In genomic region chr4:183095199-183095512, GRCh38 we compare ENCODE assay signal across 13 cellular contexts. TPM values are rescaled to one million over a fixed set of nuclear protein-coding genes. Genes with fewer than 3 reads are reported as not detected.
DNase-seq lines count a peak whose midpoint lies in the region; ATAC-seq and TF ChIP-seq lines count a peak whose summit lies in the region.
"Had no signal": no experiment of that assay in that cellular context is flagged by ENCODE, and none has a peak within 500 bp of the region (broad histone marks: within the 10 kb centered on the region; RNA-seq: fewer than 3 reads in every experiment).

No MANE protein-coding gene starts in this region.

- H3K4me2 ChIP-seq in smooth muscle cell = no peak overlapping the region

- no TSS peak for BruUV-seq in Caco-2 (replicated peaks; lab: Mats Ljungman, UMichigan)

- no peak overlapping the region for H2AFZ ChIP-seq in smooth muscle cell (ENCODE audit: low read depth)

- H3K79me2 ChIP-seq in smooth muscle cell (ENCODE audit: low read depth) = peaks cover 6% of the 10 kb centered on the region

- CTCF ChIA-PET in Caco-2 (lab: Charles Lee) = interaction anchor here (0.8 to 1.0 kb wide), 4 partner anchors 13 to 22 kb away, joined by 3 to 5 read pairs (median 4); no protein-coding TSS in a partner anchor

- H3K4me1 Mint-ChIP-seq in Caco-2 (ENCODE audit: low read depth, unreplicated experiment) (peaks cover 23% of the 10 kb centered on the region), T-helper 17 cell (peaks cover 12% of the 10 kb centered on the region), mesothelial cell of epicardium (peaks cover 26% of the 10 kb centered on the region)

- H3K4me3 ChIP-seq in Caco-2 (ENCODE audit: low read depth, low read length) (no peak overlapping the region), smooth muscle cell (no peak overlapping the region)
- H3K4me3 ChIP-seq: GM12878 had no signal

- H3K27ac Mint-ChIP-seq in Caco-2 (ENCODE audit: unreplicated experiment) = peak overlapping the region; percentile 49
- H3K27ac Mint-ChIP-seq in T-helper 17 cell = no peak overlapping the region
- H3K27ac Mint-ChIP-seq in mesothelial cell of epicardium = peak overlapping the region; percentile 4

- intact Hi-C loops in Caco-2 (cut with micrococcal nuclease; ENCODE audit: unreplicated experiment) = loop anchor here (1.0 to 10.0 kb wide), 3 partner anchors 21 to 350 kb away; partner anchors contain the start of gene CDKN2AIP

- no peak for ATAC-seq in T-helper 17 cell
- ATAC-seq in GM21526 (IDR thresholded peaks at IDR 0.05; ENCODE audit: low FRiP score, unreplicated experiment) = no peak
- ATAC-seq in GM18873 (IDR thresholded peaks at IDR 0.05; ENCODE audit: low FRiP score, unreplicated experiment) = no peak
- ATAC-seq: GM12878 had no signal

- POLR2A ChIA-PET in Caco-2 (lab: Charles Lee) = interaction anchor here (1.1 kb wide), 1 partner anchor 15 kb away, joined by 13 read pairs; no protein-coding TSS in a partner anchor

- H4K20me1 ChIP-seq in smooth muscle cell (ENCODE audit: low read depth) = peaks cover 5% of the 10 kb centered on the region

- no peaks in the 10 kb centered on the region for H3K27me3 ChIP-seq in Caco-2 (replicated peaks; ENCODE audit: control insufficient read depth, insufficient read depth, low read length)
- H3K27me3 ChIP-seq in smooth muscle cell (ENCODE audit: low read depth) = no peaks in the 10 kb centered on the region
- H3K27me3 ChIP-seq: BE2C had no signal

- peak overlapping the region; percentile 42 for H3K27ac ChIP-seq in smooth muscle cell (ENCODE audit: low read depth)

- H3K36me3 Mint-ChIP-seq in Caco-2 (ENCODE audit: insufficient read depth, unreplicated experiment) = peaks cover 12% of the 10 kb centered on the region
- H3K36me3 Mint-ChIP-seq in T-helper 17 cell (ENCODE audit: low read depth) = no peaks in the 10 kb centered on the region
- H3K36me3 Mint-ChIP-seq in mesothelial cell of epicardium = no peaks in the 10 kb centered on the region
- H3K36me3 Mint-ChIP-seq: CD8-positive, alpha-beta memory T cell had no signal

- H3K36me3 ChIP-seq in Caco-2 (ENCODE audit: control insufficient read depth, insufficient read depth, low read length) (no peaks in the 10 kb centered on the region), smooth muscle cell (ENCODE audit: low read depth) (no peaks in the 10 kb centered on the region)
- H3K36me3 ChIP-seq: BE2C had no signal

- H3K9ac ChIP-seq in smooth muscle cell (ENCODE audit: low read depth) = no peak overlapping the region

- H3K4me1 ChIP-seq in Caco-2 (peaks cover 25% of the 10 kb centered on the region), smooth muscle cell (ENCODE audit: low read depth) (peaks cover 21% of the 10 kb centered on the region)
- H3K4me1 ChIP-seq: BE2C had no signal

- H3K27me3 Mint-ChIP-seq in Caco-2 (ENCODE audit: insufficient read depth, unreplicated experiment) (no peaks in the 10 kb centered on the region), T-helper 17 cell (peaks cover 6% of the 10 kb centered on the region), mesothelial cell of epicardium (ENCODE audit: low read depth) (no peaks in the 10 kb centered on the region)

- H3K9me3 Mint-ChIP-seq in Caco-2 (ENCODE audit: unreplicated experiment) = peaks cover 4% of the 10 kb centered on the region
- peaks cover 3% of the 10 kb centered on the region for H3K9me3 Mint-ChIP-seq in mesothelial cell of epicardium
- H3K9me3 Mint-ChIP-seq: CD8-positive, alpha-beta memory T cell had no signal

- no peak for DNase-seq in Caco-2
- no peak for DNase-seq in T-helper 17 cell
- DNase-seq in mesothelial cell of epicardium (ENCODE audit: low spot score in 2 of 2, unreplicated experiment in 2 of 2) = no peak
- no peak for DNase-seq in smooth muscle cell (lab: John Stamatoyannopoulos, UW; ENCODE audit: unreplicated experiment)
- no peak for DNase-seq in activated T-cell treated with anti-CD3 and anti-CD28 coated beads for 4 hours
- DNase-seq: BE2C; CD8-positive, alpha-beta memory T cell; H7; IMR-90; KG1 had no signal

- WGBS in smooth muscle cell (ENCODE audit: low lambda C conversion rate) = 92% methylated on average over 1 of the region's 1 CpG

- TF ChIP-seq CTCF in Caco-2 (IDR thresholded peaks at IDR 0.05; ENCODE audit: insufficient read depth in 1 of 2, low read depth in 1 of 2, low read length in 1 of 2, severe bottlenecking in 1 of 2, unreplicated experiment in 1 of 2) (no peak), mesothelial cell of epicardium (IDR thresholded peaks at IDR 0.05; ENCODE audit: unreplicated experiment) (no peak), smooth muscle cell (IDR thresholded peaks at IDR 0.05; ENCODE audit: borderline replicate concordance, insufficient read depth, poor library complexity, severe bottlenecking) (no peak)

- H3K4me3 Mint-ChIP-seq in Caco-2 (ENCODE audit: unreplicated experiment) (peak overlapping the region; percentile 40), T-helper 17 cell (peak overlapping the region; percentile 0), mesothelial cell of epicardium (no peak overlapping the region)
- H3K4me3 Mint-ChIP-seq: CD8-positive, alpha-beta memory T cell had no signal

- peaks cover 6% of the 10 kb centered on the region for H3F3A ChIP-seq in smooth muscle cell (ENCODE audit: low read depth)

- H3K9me3 ChIP-seq in Caco-2 = 0 out of 2 replicates have a peak, but pooled peaks cover under 1% of the 10 kb centered on the region
- H3K9me3 ChIP-seq in T-helper 17 cell (ENCODE audit: control insufficient read depth, low read length, poor library complexity, severe bottlenecking) = no peaks in the 10 kb centered on the region
- no peaks in the 10 kb centered on the region for H3K9me3 ChIP-seq in smooth muscle cell (replicated peaks; ENCODE audit: low read depth)
- H3K9me3 ChIP-seq: BE2C had no signal

RNA-seq across cellular contexts. Expression of gene WWC2, which starts 3.9 kb away (rescaled TPM):
- total RNA-seq in Caco-2 (2022) (120 and 126 TPM in 2 replicates), T-helper 17 cell (1 to 10 TPM; 5.8 to 6.3 TPM), mesothelial cell of epicardium (61.7 to 64.1 TPM (median 62.5 TPM) in 3 replicates), smooth muscle cell (13.5 and 18.1 TPM in 2 replicates)
- polyA plus RNA-seq in smooth muscle cell = 11.2 TPM in 2 replicates
